In the genomic region with DNA sequence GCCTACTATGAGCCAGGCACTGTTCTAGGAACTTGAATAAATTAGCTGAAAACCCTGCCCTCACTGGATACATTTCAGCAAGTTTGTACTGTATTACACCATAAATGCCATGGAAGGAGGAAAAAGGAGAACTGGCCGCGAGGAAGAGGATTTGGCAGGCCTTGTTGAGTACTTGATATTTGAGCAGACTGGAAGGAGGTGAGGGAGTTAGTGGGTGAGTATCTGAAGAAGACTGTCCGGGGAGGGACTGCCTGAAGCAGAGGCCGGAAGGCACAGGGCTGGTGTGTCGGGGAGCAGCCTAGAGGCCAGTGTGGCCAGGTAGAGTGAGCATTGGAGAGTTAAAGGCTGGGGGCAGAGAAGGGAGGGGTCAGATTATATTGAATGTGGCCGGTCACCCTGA, we compare ENCODE assay signal across 11 cellular contexts. TPM values are rescaled to one million over a fixed set of nuclear protein-coding genes. Genes with fewer than 3 reads are reported as not detected.
A peak's percentile ranks its signal among the peaks of the same experiment; 100 is the strongest.
DNase-seq lines count a peak whose midpoint lies in the region; ATAC-seq and TF ChIP-seq lines count a peak whose summit lies in the region.
"Had no signal": no experiment of that assay in that cellular context is flagged by ENCODE, and none has a peak within 500 bp of the region (broad histone marks: within the 10 kb centered on the region; RNA-seq: fewer than 3 reads in every experiment).

No MANE protein-coding gene starts in this region.

- peak overlapping the region; percentile 23; the same call in 1 of the 2 replicates for H2AFZ ChIP-seq in GM23248
- H2AFZ ChIP-seq in PC-9 = peak overlapping the region; percentile 50

- intact Hi-C loops in PC-9 (cut with micrococcal nuclease; ENCODE audit: unreplicated experiment) = loop anchor here (10.0 kb wide), 2 partner anchors 370 to 590 kb away; partner anchors contain the start of genes BSPRY, HSDL2 and WDR31

- H3K4me1 ChIP-seq in GM23248 (ENCODE audit: insufficient read depth) = peaks cover 60% of the 10 kb centered on the region
- peaks cover 69% of the 10 kb centered on the region for H3K4me1 ChIP-seq in PC-9 (replicated peaks; ENCODE audit: insufficient read depth)
- H3K4me1 ChIP-seq in rectal smooth muscle tissue (ENCODE audit: control insufficient read depth, insufficient read depth, low read length) = peaks cover 34% of the 10 kb centered on the region

- H3K27ac ChIP-seq in GM23248 = peak overlapping the region; percentile 84
- H3K27ac ChIP-seq in PC-9 = peak overlapping the region; percentile 87
- H3K27ac ChIP-seq in rectal smooth muscle tissue (ENCODE audit: low read depth, low read length) = peak overlapping the region; percentile 25
- H3K27ac ChIP-seq: testis had no signal

- peak; percentile 1 for ATAC-seq in esophagus mucosa
- ATAC-seq in HG03342 (IDR thresholded peaks at IDR 0.05; ENCODE audit: unreplicated experiment) = no peak
- ATAC-seq in GM18858 (IDR thresholded peaks at IDR 0.05; ENCODE audit: unreplicated experiment) = no peak

- no peaks in the 10 kb centered on the region for H3K36me3 ChIP-seq in GM23248 (ENCODE audit: low read depth)
- no peaks in the 10 kb centered on the region for H3K36me3 ChIP-seq in PC-9 (ENCODE audit: low read depth)
- no peaks in the 10 kb centered on the region for H3K36me3 ChIP-seq in rectal smooth muscle tissue (ENCODE audit: control insufficient read depth, insufficient read depth, low read length)

- H3F3A ChIP-seq in GM23248 (ENCODE audit: insufficient read depth) (peaks cover 61% of the 10 kb centered on the region), PC-9 (ENCODE audit: insufficient read depth, low read depth) (peaks cover 58% of the 10 kb centered on the region)

- WGBS in GM23248 (ENCODE audit: low coverage in 1 of 2, low lambda C conversion rate in 2 of 2, missing lambda C conversion rate in 2 of 2), 2 experiments = 50 to 59% methylated on average over 6 of the region's 6 CpGs

- TF ChIP-seq CTCF in PC-9 (conservative IDR thresholded peaks at IDR 0.05) = no peak

- H4K20me1 ChIP-seq in GM23248 (ENCODE audit: insufficient read depth) = no peaks in the 10 kb centered on the region
- H4K20me1 ChIP-seq in PC-9 (ENCODE audit: insufficient read depth) = no peaks in the 10 kb centered on the region

- in situ Hi-C loops in GM23248 (cut with MboI) = no loop called here

- CTCF ChIA-PET in PC-9 (lab: Charles Lee) = no interaction called here

- H3K9me2 ChIP-seq in GM23248 (ENCODE audit: insufficient read depth) = no peaks in the 10 kb centered on the region
- H3K9me2 ChIP-seq in PC-9 (ENCODE audit: insufficient read depth) = no peaks in the 10 kb centered on the region

- POLR2A ChIA-PET in PC-9 (lab: Charles Lee; ENCODE audit: unreplicated experiment) = no interaction called here

- peak overlapping the region; percentile 47 for H3K4me3 ChIP-seq in GM23248
- peak overlapping the region; percentile 33; the same call in 1 of the 2 replicates for H3K4me3 ChIP-seq in PC-9
- H3K4me3 ChIP-seq in rectal smooth muscle tissue (ENCODE audit: low read length) = no peak overlapping the region
- H3K4me3 ChIP-seq: testis had no signal

- no peaks in the 10 kb centered on the region for H3K9me3 ChIP-seq in GM23248 (ENCODE audit: low read depth)
- H3K9me3 ChIP-seq in PC-9 (ENCODE audit: insufficient read depth, low read depth) = no peaks in the 10 kb centered on the region
- H3K9me3 ChIP-seq: testis had no signal

- peaks cover 77% of the 10 kb centered on the region for H3K79me2 ChIP-seq in GM23248 (ENCODE audit: insufficient read depth)
- peaks cover 77% of the 10 kb centered on the region for H3K79me2 ChIP-seq in PC-9 (ENCODE audit: low read depth)

- DNase-seq in GM23248 (peak; percentile 55), PC-9 (peak; percentile 33 to 68), islet precursor cell (no peak), NCI-H1436 treated with DMSO at 0.1 percent for 48 hours (lab: John Stamatoyannopoulos, UW) (no peak)
- DNase-seq: activated CD4-positive, alpha-beta T cell treated with anti-CD3 and anti-CD28 coated beads, Interleukin-2, amount 50 U/mL, for 1 hour; posterior cingulate gyrus; testis had no signal

- no TSS peak for BruUV-seq in PC-9 (replicated peaks; lab: Mats Ljungman, UMichigan)

- no peaks in the 10 kb centered on the region for H3K27me3 ChIP-seq in GM23248 (replicated peaks; ENCODE audit: insufficient read depth)
- no peaks in the 10 kb centered on the region for H3K27me3 ChIP-seq in PC-9 (ENCODE audit: insufficient read depth, low read depth)
- H3K27me3 ChIP-seq in rectal smooth muscle tissue (ENCODE audit: control insufficient read depth, insufficient read depth, low read length) = no peaks in the 10 kb centered on the region
- H3K27me3 ChIP-seq: testis had no signal

- H3K4me2 ChIP-seq in GM23248 (ENCODE audit: unreplicated experiment) = peak overlapping the region; percentile 82
- H3K4me2 ChIP-seq in PC-9 = peak overlapping the region; percentile 68

- H3K9ac ChIP-seq in GM23248 = peak overlapping the region; percentile 33
- no peak overlapping the region for H3K9ac ChIP-seq in rectal smooth muscle tissue (ENCODE audit: low read length)

RNA-seq across cellular contexts. Expression of gene SNX30, which starts 4.5 kb away (rescaled TPM):
- 26.7 and 31.2 TPM in 2 replicates for total RNA-seq in GM23248 (2014; rRNA removed; shearing (Covaris generic))
- 7.1 and 8.5 TPM in 2 replicates for polyA plus RNA-seq in GM23248 (2016; fragmentation: Nextera tagmentation; extraction: Ambion mirVana)
- total RNA-seq in PC-9 (2021) = 32.5 and 33.1 TPM in 2 replicates
- total RNA-seq in esophagus mucosa = 8.5 TPM

RNA-seq across cellular contexts. Expression of gene INIP, which starts 37.1 kb away (rescaled TPM):
- 18.5 and 22.9 TPM in 2 replicates for total RNA-seq in GM23248 (2014; rRNA removed; shearing (Covaris generic))
- polyA plus RNA-seq in GM23248 (2016; fragmentation: Nextera tagmentation; extraction: Ambion mirVana) = 29.7 and 33.4 TPM in 2 replicates
- 24.0 and 28.0 TPM in 2 replicates for total RNA-seq in PC-9 (2021)
- total RNA-seq in esophagus mucosa = 16.3 TPM

Comparison
In these comparisons a context has a peak if more than half of its experiments do, and no peak if none do; other contexts are left out.
1. DNase-seq: peak in GM23248 (single experiment) and PC-9 (2 of 2); none in islet precursor cell (single experiment) and NCI-H1436 treated with DMSO at 0.1 percent for 48 hours (single experiment).
2. H3K27ac ChIP-seq: peak in every context shown above with its lines; median percentile 87 in PC-9; 84 in GM23248; 25 in rectal smooth muscle tissue.